Comparison of ENCODE assay signal across 24 cellular contexts in genomic region chr11:130218501-130218900, GRCh38. TPM values are rescaled to one million over a fixed set of nuclear protein-coding genes. Genes with fewer than 3 reads are reported as not detected.
A peak's percentile ranks its signal among the peaks of the same experiment; 100 is the strongest.
DNase-seq lines count a peak whose midpoint lies in the region; ATAC-seq and TF ChIP-seq lines count a peak whose summit lies in the region.
"Had no signal": no experiment of that assay in that cellular context is flagged by ENCODE, and none has a peak within 500 bp of the region (broad histone marks: within the 10 kb centered on the region; RNA-seq: fewer than 3 reads in every experiment).

No MANE protein-coding gene starts in this region.

- H3K9me3 ChIP-seq in RWPE2 (ENCODE audit: severe bottlenecking): no peaks in the 10 kb centered on the region
- H3K9me3 ChIP-seq: BLaER1, Caco-2, SJSA1 had no signal

- no peaks in the 10 kb centered on the region for H3K27me3 ChIP-seq in RWPE2 (ENCODE audit: insufficient read depth, poor library complexity, severe bottlenecking)
- H3K27me3 ChIP-seq: BLaER1, SJSA1 had no signal

- H3K27me3 Mint-ChIP-seq in osteocyte (ENCODE audit: unreplicated experiment): peaks cover 14% of the 10 kb centered on the region
- H3K27me3 Mint-ChIP-seq in activated CD4-positive, alpha-beta T cell treated with anti-CD3 and anti-CD28 coated beads, Interleukin-2, amount 10 ng/mL, durations not matched to agents 7 days and 5 days: no peaks in the 10 kb centered on the region
- H3K27me3 Mint-ChIP-seq: CD4-positive, alpha-beta memory T cell had no signal

- ATAC-seq in RWPE2 (ENCODE audit: low read depth) (no peak), left lobe of liver (no peak), GM18502 (IDR thresholded peaks at IDR 0.05; ENCODE audit: poor library complexity, unreplicated experiment) (no peak)
- ATAC-seq: GM12878, Right ventricle myocardium inferior had no signal

- no peaks in the 10 kb centered on the region for H3K4me1 ChIP-seq in RWPE2 (ENCODE audit: insufficient read depth, poor library complexity, severe bottlenecking)
- H3K4me1 ChIP-seq: BLaER1, SJSA1 had no signal

- POLR2A ChIA-PET in activated CD4-positive, alpha-beta T cell treated with anti-CD3 and anti-CD28 coated beads, Interleukin-2, amount 10 ng/mL, durations not matched to agents 7 days and 5 days (lab: Charles Lee): no interaction called here

- peak overlapping the region; percentile 23; the same call in 1 of the 2 replicates for H3K27ac ChIP-seq in C4-2B
- no peak overlapping the region for H3K27ac ChIP-seq in RWPE2 (ENCODE audit: poor library complexity, severe bottlenecking)
- H3K27ac ChIP-seq: BLaER1, SJSA1 had no signal

- H3K9me3 Mint-ChIP-seq in osteocyte (ENCODE audit: unreplicated experiment): no peaks in the 10 kb centered on the region
- no peaks in the 10 kb centered on the region for H3K9me3 Mint-ChIP-seq in activated CD4-positive, alpha-beta T cell treated with anti-CD3 and anti-CD28 coated beads, Interleukin-2, amount 10 ng/mL, durations not matched to agents 7 days and 5 days
- H3K9me3 Mint-ChIP-seq: CD4-positive, alpha-beta memory T cell had no signal

- no peak overlapping the region for H3K4me3 ChIP-seq in RWPE2 (ENCODE audit: severe bottlenecking)
- H3K4me3 ChIP-seq: BLaER1, GM12878, SJSA1 had no signal

- peak; percentile 25 for DNase-seq in RWPE2 (ENCODE audit: low spot score)
- DNase-seq in left lobe of liver (ENCODE audit: low spot score): peak; percentile 30
- peak; percentile 63 for DNase-seq in osteocyte (ENCODE audit: extremely low spot score, unreplicated experiment)
- no peak for DNase-seq in activated CD4-positive, alpha-beta T cell treated with anti-CD3 and anti-CD28 coated beads, Interleukin-2, amount 10 ng/mL, durations not matched to agents 7 days and 5 days
- no peak for DNase-seq in NCI-H82 treated with DMSO at 0.1 percent for 48 hours (lab: John Stamatoyannopoulos, UW; ENCODE audit: unreplicated experiment)
- DNase-seq: ACHN; Caco-2; CD4-positive, alpha-beta memory T cell; DMS 273 treated with DMSO at 0.1 percent for 48 hours; DND-41; KG1; NCI-H1092; NCI-H1436 treated with DMSO at 0.1 percent for 48 hours; NCI-H1930; NCI-H2227 treated with DMSO at 0.1 percent for 48 hours; NCI-H510A treated with DMSO at 0.1 percent for 48 hours; NCI-H748 treated with DMSO at 0.1 percent for 48 hours; OCI-M1 had no signal

- TF ChIP-seq CTCF in C4-2B (conservative IDR thresholded peaks at IDR 0.05): no peak
- no peak for TF ChIP-seq CTCF in RWPE2 (IDR thresholded peaks at IDR 0.05; ENCODE audit: poor library complexity, severe bottlenecking)
- TF ChIP-seq CTCF in osteocyte (IDR thresholded peaks at IDR 0.05): no peak

- no peaks in the 10 kb centered on the region for H3K36me3 Mint-ChIP-seq in osteocyte (ENCODE audit: unreplicated experiment)
- H3K36me3 Mint-ChIP-seq in activated CD4-positive, alpha-beta T cell treated with anti-CD3 and anti-CD28 coated beads, Interleukin-2, amount 10 ng/mL, durations not matched to agents 7 days and 5 days (ENCODE audit: low read depth): no peaks in the 10 kb centered on the region
- H3K36me3 Mint-ChIP-seq: CD4-positive, alpha-beta memory T cell had no signal

- H3K27ac Mint-ChIP-seq in osteocyte (ENCODE audit: unreplicated experiment): no peak overlapping the region
- H3K27ac Mint-ChIP-seq in activated CD4-positive, alpha-beta T cell treated with anti-CD3 and anti-CD28 coated beads, Interleukin-2, amount 10 ng/mL, durations not matched to agents 7 days and 5 days: no peak overlapping the region
- H3K27ac Mint-ChIP-seq: CD4-positive, alpha-beta memory T cell had no signal

- H3K4me3 Mint-ChIP-seq in osteocyte (ENCODE audit: unreplicated experiment): no peak overlapping the region
- H3K4me3 Mint-ChIP-seq in activated CD4-positive, alpha-beta T cell treated with anti-CD3 and anti-CD28 coated beads, Interleukin-2, amount 10 ng/mL, durations not matched to agents 7 days and 5 days: no peak overlapping the region
- H3K4me3 Mint-ChIP-seq: CD4-positive, alpha-beta memory T cell had no signal

- no peaks in the 10 kb centered on the region for H3K36me3 ChIP-seq in RWPE2 (ENCODE audit: low read depth)
- H3K36me3 ChIP-seq: BLaER1, SJSA1 had no signal

- peaks cover 6% of the 10 kb centered on the region for H3K4me1 Mint-ChIP-seq in osteocyte (ENCODE audit: unreplicated experiment)
- peaks cover 4% of the 10 kb centered on the region for H3K4me1 Mint-ChIP-seq in activated CD4-positive, alpha-beta T cell treated with anti-CD3 and anti-CD28 coated beads, Interleukin-2, amount 10 ng/mL, durations not matched to agents 7 days and 5 days

- CTCF ChIA-PET in activated CD4-positive, alpha-beta T cell treated with anti-CD3 and anti-CD28 coated beads, Interleukin-2, amount 10 ng/mL, durations not matched to agents 7 days and 5 days (lab: Charles Lee): no interaction called here

RNA-seq across cellular contexts. Expression of gene ST14, which starts 58.9 kb away (rescaled TPM):
- 3.7 TPM for total RNA-seq in left lobe of liver
- not detected in 2 replicates for total RNA-seq in osteocyte
- not detected for total RNA-seq in activated CD4-positive, alpha-beta T cell treated with anti-CD3 and anti-CD28 coated beads, Interleukin-2, amount 10 ng/mL, durations not matched to agents 7 days and 5 days
- total RNA-seq: SJSA1 had no signal

Comparison
In these comparisons a context has a peak if more than half of its experiments do, and no peak if none do; other contexts are left out.
1. DNase-seq: peak in RWPE2 (single experiment), left lobe of liver (single experiment) and osteocyte (single experiment); none in activated CD4-positive, alpha-beta T cell treated with anti-CD3 and anti-CD28 coated beads, Interleukin-2, amount 10 ng/mL, durations not matched to agents 7 days and 5 days (single experiment) and NCI-H82 treated with DMSO at 0.1 percent for 48 hours (single experiment).